ENCODE assay signal across 8 cellular contexts in the genomic region with DNA sequence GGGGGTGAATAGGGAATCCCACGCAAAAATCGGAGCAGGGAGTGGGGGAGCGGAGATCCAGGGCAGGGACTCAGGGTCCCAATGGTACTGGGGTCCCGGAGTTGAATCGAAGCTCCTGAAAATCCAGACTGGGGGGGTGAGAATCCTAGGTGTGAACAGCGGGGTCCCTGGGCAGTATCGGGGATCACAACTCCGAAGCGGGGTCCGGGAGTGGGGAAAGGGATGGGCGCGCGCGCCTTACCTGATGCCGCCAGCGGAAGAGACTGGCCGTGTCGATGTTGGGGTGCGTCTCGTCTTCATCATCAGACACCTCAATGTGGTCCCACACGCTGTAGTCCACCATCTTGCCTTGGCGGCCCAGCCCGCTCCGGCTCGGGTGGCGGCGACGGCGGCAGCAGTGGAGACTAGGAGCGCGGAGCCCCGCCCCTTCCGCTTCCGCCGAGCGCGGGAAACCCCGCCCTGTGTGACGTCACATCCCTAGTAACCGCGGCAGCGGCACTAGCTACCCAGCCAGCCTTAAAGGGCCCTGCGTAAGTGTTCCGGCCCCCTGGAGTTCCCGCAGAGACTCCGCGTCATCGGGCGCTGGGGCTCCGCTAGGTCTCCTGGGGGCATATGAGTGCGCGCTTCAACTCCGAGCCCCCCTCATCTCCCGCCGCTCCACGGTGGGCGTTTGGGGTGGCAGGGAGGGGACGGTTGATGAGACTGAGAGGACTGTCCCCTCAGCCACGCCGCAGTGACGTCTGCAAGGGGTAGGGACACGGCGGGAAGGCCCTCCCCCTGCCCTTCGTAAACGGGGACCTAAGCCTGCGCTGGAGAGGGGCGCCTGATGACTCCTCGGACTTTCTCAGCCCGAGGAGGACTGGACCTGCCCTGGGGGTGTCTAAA. TPM values are rescaled to one million over a fixed set of nuclear protein-coding genes. Genes with fewer than 3 reads are reported as not detected.
A peak's percentile ranks its signal among the peaks of the same experiment; 100 is the strongest.
DNase-seq lines count a peak whose midpoint lies in the region; ATAC-seq and TF ChIP-seq lines count a peak whose summit lies in the region.

A gene (minus strand): TSS at position 406 of the 885 bp plus-strand sequence. CDS start 63 bp downstream, at position 343.

- TF ChIP-seq POLR2A in transverse colon (IDR thresholded peaks at IDR 0.05) = peak; percentile 87

- H3K27ac ChIP-seq in cardiac muscle cell (no peak within 1 kb of the TSS), transverse colon (peak within 1 kb of the TSS; percentile 82 to 88 (median 84))

- 0 to 1% methylated on average over 13 to 45 of the region's 69 CpGs for WGBS in transverse colon (ENCODE audit: low coverage in 1 of 2), 2 donors

- in situ Hi-C loops in transverse colon (cut with MboI; ENCODE audit: low pct_ligation_motif_present in 1 of 4, low pct_unique_long_range_greater_than_20kb in 1 of 4, low sequenced_read_pairs in 3 of 4) = no loop called here

- no peaks in the 10 kb centered on the region for H3K27me3 Mint-ChIP-seq in activated naive CD8-positive, alpha-beta T cell treated with anti-CD3 and anti-CD28 coated beads, Interleukin-2, amount 50 U/mL, for 24 hours

- peaks cover 28% of the 10 kb centered on the region for H3K36me3 Mint-ChIP-seq in activated naive CD8-positive, alpha-beta T cell treated with anti-CD3 and anti-CD28 coated beads, Interleukin-2, amount 50 U/mL, for 24 hours (ENCODE audit: low read depth)

- TF ChIP-seq CTCF in GM12865 (IDR thresholded peaks at IDR 0.05; ENCODE audit: insufficient read depth, low read depth, low read length, missing control alignments) (no peak), cardiac muscle cell (IDR thresholded peaks at IDR 0.05; ENCODE audit: low read depth, low read length) (no peak), transverse colon (IDR thresholded peaks at IDR 0.05) (no peak)

- no peaks in the 10 kb centered on the region for H3K36me3 ChIP-seq in cardiac muscle cell
- H3K36me3 ChIP-seq in transverse colon = no peaks in the 10 kb centered on the region

- H3K9me3 ChIP-seq in cardiac muscle cell (ENCODE audit: low read depth) (no peaks in the 10 kb centered on the region), transverse colon (no peaks in the 10 kb centered on the region)

- H3K4me1 ChIP-seq in cardiac muscle cell (ENCODE audit: low read depth) = no peaks in the 10 kb centered on the region
- peaks cover 23 to 43% (median 31%) of the 10 kb centered on the region in 4 donors for H3K4me1 ChIP-seq in transverse colon

- H3K4me3 ChIP-seq in GM12865 (ENCODE audit: low read depth, low read length) = peak within 1 kb of the TSS; percentile 96
- H3K4me3 ChIP-seq in cardiac muscle cell = peak within 1 kb of the TSS; percentile 84
- peak within 1 kb of the TSS; percentile 68 to 83 (median 78) for H3K4me3 ChIP-seq in transverse colon

- intact Hi-C loops in transverse colon (cut with DNase I; ENCODE audit: low total_unique reads) = loop anchor here (2.0 kb wide), 1 partner anchor 73 kb away; no protein-coding TSS in a partner anchor

- no peak for TF ChIP-seq EP300 in transverse colon (IDR thresholded peaks at IDR 0.05; ENCODE audit: low read depth)

- peaks cover 37% of the 10 kb centered on the region for H3K27me3 ChIP-seq in cardiac muscle cell
- H3K27me3 ChIP-seq in transverse colon = peaks cover 40% of the 10 kb centered on the region

- peaks cover 66% of the 10 kb centered on the region for H3K4me1 Mint-ChIP-seq in activated naive CD8-positive, alpha-beta T cell treated with anti-CD3 and anti-CD28 coated beads, Interleukin-2, amount 50 U/mL, for 24 hours

- H3K27ac Mint-ChIP-seq in activated naive CD8-positive, alpha-beta T cell treated with anti-CD3 and anti-CD28 coated beads, Interleukin-2, amount 50 U/mL, for 24 hours = peak within 1 kb of the TSS; percentile 93

- peak within 1 kb of the TSS; percentile 98 for H3K4me3 Mint-ChIP-seq in activated naive CD8-positive, alpha-beta T cell treated with anti-CD3 and anti-CD28 coated beads, Interleukin-2, amount 50 U/mL, for 24 hours

- peak; percentile 75 for ATAC-seq in HG02763 (IDR thresholded peaks at IDR 0.05; ENCODE audit: unreplicated experiment)
- ATAC-seq in activated naive CD8-positive, alpha-beta T cell treated with anti-CD3 and anti-CD28 coated beads, Interleukin-2, amount 50 U/mL, for 24 hours = peak; percentile 81

- H3K9me3 Mint-ChIP-seq in activated naive CD8-positive, alpha-beta T cell treated with anti-CD3 and anti-CD28 coated beads, Interleukin-2, amount 50 U/mL, for 24 hours = no peaks in the 10 kb centered on the region

- DNase-seq in GM12865 (ENCODE audit: low read depth) (peak; percentile 98), NCI-H1436 (lab: John Stamatoyannopoulos, UW) (peak; percentile 94), SW480 (ENCODE audit: low spot score) (peak; percentile 95), cardiac muscle cell (ENCODE audit: low read depth in 1 of 2, low spot score in 1 of 2) (peak; percentile 98), pons (ENCODE audit: low spot score) (peak; percentile 92), transverse colon (peak; percentile 98)
- DNase-seq in activated naive CD8-positive, alpha-beta T cell treated with anti-CD3 and anti-CD28 coated beads, Interleukin-2, amount 50 U/mL, for 24 hours = peak; percentile 100

RNA-seq across cellular contexts. Expression of the gene that starts here (rescaled TPM):
- total RNA-seq in cardiac muscle cell = 240 and 298 TPM in 2 replicates
- 229 and 233 TPM in 2 replicates for polyA plus RNA-seq in cardiac muscle cell
- total RNA-seq in transverse colon = 100 to 1,000 TPM; 125 to 168 (median 162) TPM
